ENCODE assay signal across 25 cellular contexts in genomic region chr17:12410721-12411120, GRCh38.
DNase-seq lines count a peak whose midpoint lies in the region; ATAC-seq and TF ChIP-seq lines count a peak whose summit lies in the region.
"Had no signal": no experiment of that assay in that cellular context is flagged by ENCODE, and none has a peak within 500 bp of the region (broad histone marks: within the 10 kb centered on the region; RNA-seq: fewer than 3 reads in every experiment).

No MANE protein-coding gene starts in this region.

- intact Hi-C loops in sigmoid colon (cut with DNase I) (loop anchor here (10.0 kb wide), 2 partner anchors 114 to 156 kb away; no protein-coding TSS in a partner anchor), transverse colon (cut with DNase I; ENCODE audit: low total_unique reads) (no loop called here)

- H3K9me3 ChIP-seq in muscle layer of colon (ENCODE audit: low read length) (no peaks in the 10 kb centered on the region), sigmoid colon (no peaks in the 10 kb centered on the region), transverse colon (no peaks in the 10 kb centered on the region)
- H3K9me3 ChIP-seq: BE2C, BLaER1 had no signal

- H3K4me1 ChIP-seq in muscle layer of colon (ENCODE audit: insufficient read depth, low read length) = peaks cover 44% of the 10 kb centered on the region
- peaks cover 0 to 72% (median 39%) of the 10 kb centered on the region in 4 donors for H3K4me1 ChIP-seq in sigmoid colon
- H3K4me1 ChIP-seq in transverse colon = peaks cover 0 to 5% (median 1%) of the 10 kb centered on the region in 4 donors
- H3K4me1 ChIP-seq: BE2C had no signal

- 92 to 95% methylated on average over 6 of the region's 6 CpGs for WGBS in sigmoid colon, 2 donors
- 87 to 88% methylated on average over 5 to 6 of the region's 6 CpGs for WGBS in transverse colon (ENCODE audit: low coverage in 1 of 2), 2 donors

- H3K4me3 ChIP-seq in muscle layer of colon (ENCODE audit: low read depth in 1 of 2, low read length in 2 of 2) (no peak overlapping the region), sigmoid colon (no peak overlapping the region), transverse colon (no peak overlapping the region)
- H3K4me3 ChIP-seq: BLaER1, GM12878 had no signal

- H3K36me3 ChIP-seq in muscle layer of colon (ENCODE audit: insufficient read depth, low read length) (no peaks in the 10 kb centered on the region), sigmoid colon (no peaks in the 10 kb centered on the region), transverse colon (no peaks in the 10 kb centered on the region)
- H3K36me3 ChIP-seq: BE2C, BLaER1 had no signal

- peak overlapping the region; percentile 40 for H3K27ac ChIP-seq in muscle layer of colon (ENCODE audit: low read depth, low read length)
- H3K27ac ChIP-seq in sigmoid colon = peak overlapping the region in 3 of 4 donors; percentile 69 to 78 (median 73)
- peak overlapping the region in 3 of 4 donors; percentile 33 to 62 (median 53) for H3K27ac ChIP-seq in transverse colon
- H3K27ac ChIP-seq: 22Rv1, BLaER1 had no signal

- CTCF ChIA-PET in activated naive CD4-positive, alpha-beta T cell treated with anti-CD3 and anti-CD28 coated beads, Interleukin-2, amount 10 ng/mL, durations not matched to agents 7 days and 5 days (lab: Charles Lee) = no interaction called here

- H3K27me3 Mint-ChIP-seq in activated naive CD4-positive, alpha-beta T cell treated with anti-CD3 and anti-CD28 coated beads, Interleukin-2, amount 10 ng/mL, durations not matched to agents 7 days and 5 days = no peaks in the 10 kb centered on the region
- no peaks in the 10 kb centered on the region for H3K27me3 Mint-ChIP-seq in activated T-cell treated with anti-CD3 and anti-CD28 coated beads, Interleukin-2, amount 50 U/mL, for 24 hours
- H3K27me3 Mint-ChIP-seq: CD4-positive, CD25-positive, alpha-beta regulatory T cell; CD8-positive, alpha-beta memory T cell had no signal

- no peaks in the 10 kb centered on the region for H3K36me3 Mint-ChIP-seq in activated naive CD4-positive, alpha-beta T cell treated with anti-CD3 and anti-CD28 coated beads, Interleukin-2, amount 10 ng/mL, durations not matched to agents 7 days and 5 days
- no peaks in the 10 kb centered on the region for H3K36me3 Mint-ChIP-seq in activated T-cell treated with anti-CD3 and anti-CD28 coated beads, Interleukin-2, amount 50 U/mL, for 24 hours (ENCODE audit: low read depth)
- H3K36me3 Mint-ChIP-seq: CD14-positive monocyte; CD4-positive, alpha-beta memory T cell; CD4-positive, CD25-positive, alpha-beta regulatory T cell; CD8-positive, alpha-beta memory T cell had no signal

- in situ Hi-C loops in transverse colon (cut with MboI; ENCODE audit: low pct_ligation_motif_present in 1 of 4, low pct_unique_long_range_greater_than_20kb in 1 of 4, low sequenced_read_pairs in 3 of 4) = no loop called here

- DNase-seq in ecto neural progenitor cell (ENCODE audit: low spot score) (peak; percentile 34), sigmoid colon (no peak), transverse colon (no peak)
- no peak for DNase-seq in activated naive CD4-positive, alpha-beta T cell treated with anti-CD3 and anti-CD28 coated beads, Interleukin-2, amount 10 ng/mL, durations not matched to agents 7 days and 5 days
- no peak for DNase-seq in activated T-cell treated with anti-CD3 and anti-CD28 coated beads, Interleukin-2, amount 50 U/mL, for 24 hours
- DNase-seq: ACHN; BE2C; C1 segment of cervical spinal cord; CD4-positive, alpha-beta memory T cell; CD4-positive, CD25-positive, alpha-beta regulatory T cell; CD8-positive, alpha-beta memory T cell; COR-L47; DMS 273 treated with DMSO at 0.1 percent for 48 hours; DMS153; DMS53; DMS79; DND-41; EL; GDM1 had no signal

- H3K4me1 Mint-ChIP-seq in activated naive CD4-positive, alpha-beta T cell treated with anti-CD3 and anti-CD28 coated beads, Interleukin-2, amount 10 ng/mL, durations not matched to agents 7 days and 5 days = no peaks in the 10 kb centered on the region
- H3K4me1 Mint-ChIP-seq in activated T-cell treated with anti-CD3 and anti-CD28 coated beads, Interleukin-2, amount 50 U/mL, for 24 hours (ENCODE audit: low read depth) = no peaks in the 10 kb centered on the region
- H3K4me1 Mint-ChIP-seq: CD14-positive monocyte; CD4-positive, alpha-beta memory T cell; CD4-positive, CD25-positive, alpha-beta regulatory T cell; CD8-positive, alpha-beta memory T cell had no signal

- ATAC-seq in GM18861 (IDR thresholded peaks at IDR 0.05; ENCODE audit: unreplicated experiment) = no peak
- ATAC-seq: GM12878 had no signal

- no peak overlapping the region for H3K4me3 Mint-ChIP-seq in activated naive CD4-positive, alpha-beta T cell treated with anti-CD3 and anti-CD28 coated beads, Interleukin-2, amount 10 ng/mL, durations not matched to agents 7 days and 5 days
- no peak overlapping the region for H3K4me3 Mint-ChIP-seq in activated T-cell treated with anti-CD3 and anti-CD28 coated beads, Interleukin-2, amount 50 U/mL, for 24 hours
- H3K4me3 Mint-ChIP-seq: CD14-positive monocyte; CD4-positive, alpha-beta memory T cell; CD4-positive, CD25-positive, alpha-beta regulatory T cell; CD8-positive, alpha-beta memory T cell had no signal

- TF ChIP-seq EP300 in sigmoid colon (IDR thresholded peaks at IDR 0.05) = peak in 1 of 4 donors; percentile 66
- no peak for TF ChIP-seq EP300 in transverse colon (IDR thresholded peaks at IDR 0.05; ENCODE audit: low read depth)

- TF ChIP-seq CTCF in sigmoid colon (IDR thresholded peaks at IDR 0.05) = no peak
- TF ChIP-seq CTCF in transverse colon (IDR thresholded peaks at IDR 0.05) = no peak

- peaks cover 22% of the 10 kb centered on the region for H3K9me3 Mint-ChIP-seq in activated naive CD4-positive, alpha-beta T cell treated with anti-CD3 and anti-CD28 coated beads, Interleukin-2, amount 10 ng/mL, durations not matched to agents 7 days and 5 days
- H3K9me3 Mint-ChIP-seq in activated T-cell treated with anti-CD3 and anti-CD28 coated beads, Interleukin-2, amount 50 U/mL, for 24 hours = no peaks in the 10 kb centered on the region

- no peak overlapping the region for H3K9ac ChIP-seq in muscle layer of colon (ENCODE audit: low read length)
- H3K9ac ChIP-seq: BLaER1 had no signal

- H3K27ac Mint-ChIP-seq in activated naive CD4-positive, alpha-beta T cell treated with anti-CD3 and anti-CD28 coated beads, Interleukin-2, amount 10 ng/mL, durations not matched to agents 7 days and 5 days = no peak overlapping the region
- H3K27ac Mint-ChIP-seq in activated T-cell treated with anti-CD3 and anti-CD28 coated beads, Interleukin-2, amount 50 U/mL, for 24 hours = no peak overlapping the region
- H3K27ac Mint-ChIP-seq: CD14-positive monocyte; CD4-positive, alpha-beta memory T cell; CD4-positive, CD25-positive, alpha-beta regulatory T cell; CD8-positive, alpha-beta memory T cell had no signal

- no peak for TF ChIP-seq POLR2A in sigmoid colon (IDR thresholded peaks at IDR 0.05)
- TF ChIP-seq POLR2A in transverse colon (IDR thresholded peaks at IDR 0.05) = no peak

- no peaks in the 10 kb centered on the region for H3K27me3 ChIP-seq in muscle layer of colon (ENCODE audit: control insufficient read depth in 1 of 2, insufficient read depth in 2 of 2, low read length in 2 of 2)
- no peaks in the 10 kb centered on the region for H3K27me3 ChIP-seq in sigmoid colon
- no peaks in the 10 kb centered on the region for H3K27me3 ChIP-seq in transverse colon
- H3K27me3 ChIP-seq: BE2C, BLaER1 had no signal
